ENCODE assay signal across 16 cellular contexts in genomic region chr16:89426736-89427525, GRCh38.
DNase-seq lines count a peak whose midpoint lies in the region; ATAC-seq and TF ChIP-seq lines count a peak whose summit lies in the region.
"Had no signal": no experiment of that assay in that cellular context is flagged by ENCODE, and none has a peak within 500 bp of the region (broad histone marks: within the 10 kb centered on the region; RNA-seq: fewer than 3 reads in every experiment).

No MANE protein-coding gene starts in this region.

- H3K27me3 Mint-ChIP-seq in activated T-cell treated with anti-CD3 and anti-CD28 coated beads, Interleukin-2, amount 50 U/mL, for 24 hours: no peaks in the 10 kb centered on the region
- H3K27me3 Mint-ChIP-seq in endothelial cell (ENCODE audit: unreplicated experiment) (peaks cover 5% of the 10 kb centered on the region), natural killer cell (ENCODE audit: low read depth in 2 of 2) (no peaks in the 10 kb centered on the region)

- H3K4me1 Mint-ChIP-seq in activated T-cell treated with anti-CD3 and anti-CD28 coated beads, Interleukin-2, amount 50 U/mL, for 24 hours (ENCODE audit: low read depth): peaks cover 59% of the 10 kb centered on the region
- H3K4me1 Mint-ChIP-seq in endothelial cell (ENCODE audit: unreplicated experiment): peaks cover 44% of the 10 kb centered on the region
- peaks cover 51 to 56% of the 10 kb centered on the region in 2 donors for H3K4me1 Mint-ChIP-seq in natural killer cell

- peak overlapping the region; percentile 36; the same call in 1 of the 2 replicates for H3K27ac ChIP-seq in RWPE1
- H3K27ac ChIP-seq in smooth muscle cell (ENCODE audit: low read depth): peak overlapping the region; percentile 27
- H3K27ac ChIP-seq in coronary artery: no peak overlapping the region
- H3K27ac ChIP-seq: esophagus muscularis mucosa, upper lobe of right lung had no signal

- H3K9ac ChIP-seq in smooth muscle cell (ENCODE audit: low read depth): no peak overlapping the region

- ATAC-seq in natural killer cell: no peak
- ATAC-seq: GM12878, upper lobe of right lung had no signal

- H3K27ac Mint-ChIP-seq in activated T-cell treated with anti-CD3 and anti-CD28 coated beads, Interleukin-2, amount 50 U/mL, for 24 hours: peak overlapping the region; percentile 76
- H3K27ac Mint-ChIP-seq in endothelial cell (ENCODE audit: unreplicated experiment): peak overlapping the region; percentile 83
- H3K27ac Mint-ChIP-seq in natural killer cell: no peak overlapping the region

- H3K27me3 ChIP-seq in smooth muscle cell (ENCODE audit: low read depth): no peaks in the 10 kb centered on the region
- H3K27me3 ChIP-seq: esophagus muscularis mucosa, upper lobe of right lung had no signal

- peaks cover 16% of the 10 kb centered on the region for H3F3A ChIP-seq in smooth muscle cell (ENCODE audit: low read depth)

- no peak overlapping the region for H3K4me2 ChIP-seq in smooth muscle cell

- no peaks in the 10 kb centered on the region for H3K36me3 ChIP-seq in smooth muscle cell (ENCODE audit: low read depth)
- H3K36me3 ChIP-seq: esophagus muscularis mucosa, upper lobe of right lung had no signal

- DNase-seq in activated T-cell treated with anti-CD3 and anti-CD28 coated beads, Interleukin-2, amount 50 U/mL, for 24 hours: no peak
- DNase-seq in activated T-cell treated with anti-CD3 and anti-CD28 coated beads, Interleukin-2, amount 50 U/mL, for 1 hour: no peak
- DNase-seq in RWPE1 (ENCODE audit: low spot score): no peak
- no peak for DNase-seq in endothelial cell (ENCODE audit: low spot score)
- DNase-seq in smooth muscle cell (lab: John Stamatoyannopoulos, UW; ENCODE audit: unreplicated experiment): no peak
- no peak for DNase-seq in NCI-H1417 treated with DMSO at 0.1 percent for 48 hours (lab: John Stamatoyannopoulos, UW)
- DNase-seq in natural killer cell: no peak
- DNase-seq in coronary artery (ENCODE audit: low spot score): no peak
- DNase-seq: activated CD4-positive, alpha-beta T cell treated with anti-CD3 and anti-CD28 coated beads for 1 hour; central memory CD4-positive, alpha-beta T cell; DMS53; Kasumi-1; upper lobe of right lung had no signal

- no peaks in the 10 kb centered on the region for H3K9me3 ChIP-seq in smooth muscle cell (replicated peaks; ENCODE audit: low read depth)
- H3K9me3 ChIP-seq: esophagus muscularis mucosa, upper lobe of right lung had no signal

- CTCF ChIA-PET in RWPE1 (lab: Yijun Ruan, JAX): interaction anchor here (0.6 kb wide), 1 partner anchor 13 kb away, joined by 4 read pairs; no protein-coding TSS in a partner anchor

- H2AFZ ChIP-seq in smooth muscle cell (ENCODE audit: low read depth): no peak overlapping the region

- POLR2A ChIA-PET in RWPE1 (lab: Yijun Ruan, JAX; ENCODE audit: low non-redundant PET): no interaction called here

- TF ChIP-seq CTCF in RWPE1 (conservative IDR thresholded peaks at IDR 0.05; ENCODE audit: low read depth): no peak
- no peak for TF ChIP-seq CTCF in endothelial cell (IDR thresholded peaks at IDR 0.05; ENCODE audit: unreplicated experiment)
- TF ChIP-seq CTCF in smooth muscle cell (IDR thresholded peaks at IDR 0.05; ENCODE audit: borderline replicate concordance, insufficient read depth, poor library complexity, severe bottlenecking): no peak
- no peak for TF ChIP-seq CTCF in natural killer cell (IDR thresholded peaks at IDR 0.05)
- no peak for TF ChIP-seq CTCF in coronary artery (IDR thresholded peaks at IDR 0.05)

- intact Hi-C loops in natural killer cell (cut with micrococcal nuclease): no loop called here

- no peak overlapping the region for H3K4me3 Mint-ChIP-seq in activated T-cell treated with anti-CD3 and anti-CD28 coated beads, Interleukin-2, amount 50 U/mL, for 24 hours
- H3K4me3 Mint-ChIP-seq in endothelial cell (ENCODE audit: unreplicated experiment) (peak overlapping the region; percentile 22), natural killer cell (no peak overlapping the region)

- H3K9me3 Mint-ChIP-seq in activated T-cell treated with anti-CD3 and anti-CD28 coated beads, Interleukin-2, amount 50 U/mL, for 24 hours: no peaks in the 10 kb centered on the region
- H3K9me3 Mint-ChIP-seq in endothelial cell (ENCODE audit: unreplicated experiment): no peaks in the 10 kb centered on the region
- H3K9me3 Mint-ChIP-seq in natural killer cell: no peaks in the 10 kb centered on the region

- H3K79me2 ChIP-seq in smooth muscle cell (ENCODE audit: low read depth): peaks cover 87% of the 10 kb centered on the region

- H3K4me3 ChIP-seq in smooth muscle cell (no peak overlapping the region), coronary artery (no peak overlapping the region)
- H3K4me3 ChIP-seq: esophagus muscularis mucosa, lung, upper lobe of right lung had no signal

- H3K4me1 ChIP-seq in smooth muscle cell (ENCODE audit: low read depth): no peaks in the 10 kb centered on the region

- peaks cover 94% of the 10 kb centered on the region for H4K20me1 ChIP-seq in smooth muscle cell (ENCODE audit: low read depth)

- H3K36me3 Mint-ChIP-seq in activated T-cell treated with anti-CD3 and anti-CD28 coated beads, Interleukin-2, amount 50 U/mL, for 24 hours (ENCODE audit: low read depth): peaks cover 46% of the 10 kb centered on the region
- peaks cover 6% of the 10 kb centered on the region for H3K36me3 Mint-ChIP-seq in endothelial cell (ENCODE audit: low read depth, unreplicated experiment)
- H3K36me3 Mint-ChIP-seq in natural killer cell: no peaks in the 10 kb centered on the region

- 78% methylated on average over 10 of the region's 10 CpGs for WGBS in smooth muscle cell (ENCODE audit: low lambda C conversion rate)

Comparison
In these comparisons a context has a peak if more than half of its experiments do, and no peak if none do; other contexts are left out.
1. H3K27ac Mint-ChIP-seq: peak in activated T-cell treated with anti-CD3 and anti-CD28 coated beads, Interleukin-2, amount 50 U/mL, for 24 hours (single experiment) and endothelial cell (single experiment); none in natural killer cell (0 of 2).
2. H3K27ac ChIP-seq: peak in RWPE1 (single experiment) and smooth muscle cell (single experiment); none in coronary artery (0 of 2).